Comparison of ENCODE assay signal across 1 cellular context in genomic region chr4:8247047-8247930, GRCh38.
A peak's percentile ranks its signal among the peaks of the same experiment; 100 is the strongest.
TF ChIP-seq lines count a peak whose summit lies in the region.

No MANE protein-coding gene starts in this region.

TF ChIP-seq in HepG2, 621 proteins besides CTCF, POLR2A, EP300 and RAD21 (continued from another document and continues in another):
- TF ChIP-seq, protein P1, sequence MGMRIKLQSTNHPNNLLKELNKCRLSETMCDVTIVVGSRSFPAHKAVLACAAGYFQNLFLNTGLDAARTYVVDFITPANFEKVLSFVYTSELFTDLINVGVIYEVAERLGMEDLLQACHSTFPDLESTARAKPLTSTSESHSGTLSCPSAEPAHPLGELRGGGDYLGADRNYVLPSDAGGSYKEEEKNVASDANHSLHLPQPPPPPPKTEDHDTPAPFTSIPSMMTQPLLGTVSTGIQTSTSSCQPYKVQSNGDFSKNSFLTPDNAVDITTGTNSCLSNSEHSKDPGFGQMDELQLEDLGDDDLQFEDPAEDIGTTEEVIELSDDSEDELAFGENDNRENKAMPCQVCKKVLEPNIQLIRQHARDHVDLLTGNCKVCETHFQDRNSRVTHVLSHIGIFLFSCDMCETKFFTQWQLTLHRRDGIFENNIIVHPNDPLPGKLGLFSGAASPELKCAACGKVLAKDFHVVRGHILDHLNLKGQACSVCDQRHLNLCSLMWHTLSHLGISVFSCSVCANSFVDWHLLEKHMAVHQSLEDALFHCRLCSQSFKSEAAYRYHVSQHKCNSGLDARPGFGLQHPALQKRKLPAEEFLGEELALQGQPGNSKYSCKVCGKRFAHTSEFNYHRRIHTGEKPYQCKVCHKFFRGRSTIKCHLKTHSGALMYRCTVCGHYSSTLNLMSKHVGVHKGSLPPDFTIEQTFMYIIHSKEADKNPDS (CRISPR knock-in tag; IDR thresholded peaks at IDR 0.05), result no peak
- TF ChIP-seq ZNF260 (CRISPR knock-in tag; IDR thresholded peaks at IDR 0.05; ENCODE audit: borderline replicate concordance, low read depth), result no peak
- no peak for TF ChIP-seq ZNF775 (CRISPR knock-in tag; IDR thresholded peaks at IDR 0.05; ENCODE audit: borderline replicate concordance)
- TF ChIP-seq GTF3A (CRISPR knock-in tag; conservative IDR thresholded peaks at IDR 0.05), result no peak
- no peak for TF ChIP-seq ZNF772 (CRISPR knock-in tag; IDR thresholded peaks at IDR 0.05)
- TF ChIP-seq PREB (CRISPR knock-in tag; IDR thresholded peaks at IDR 0.05), result no peak
- TF ChIP-seq, protein P2, sequence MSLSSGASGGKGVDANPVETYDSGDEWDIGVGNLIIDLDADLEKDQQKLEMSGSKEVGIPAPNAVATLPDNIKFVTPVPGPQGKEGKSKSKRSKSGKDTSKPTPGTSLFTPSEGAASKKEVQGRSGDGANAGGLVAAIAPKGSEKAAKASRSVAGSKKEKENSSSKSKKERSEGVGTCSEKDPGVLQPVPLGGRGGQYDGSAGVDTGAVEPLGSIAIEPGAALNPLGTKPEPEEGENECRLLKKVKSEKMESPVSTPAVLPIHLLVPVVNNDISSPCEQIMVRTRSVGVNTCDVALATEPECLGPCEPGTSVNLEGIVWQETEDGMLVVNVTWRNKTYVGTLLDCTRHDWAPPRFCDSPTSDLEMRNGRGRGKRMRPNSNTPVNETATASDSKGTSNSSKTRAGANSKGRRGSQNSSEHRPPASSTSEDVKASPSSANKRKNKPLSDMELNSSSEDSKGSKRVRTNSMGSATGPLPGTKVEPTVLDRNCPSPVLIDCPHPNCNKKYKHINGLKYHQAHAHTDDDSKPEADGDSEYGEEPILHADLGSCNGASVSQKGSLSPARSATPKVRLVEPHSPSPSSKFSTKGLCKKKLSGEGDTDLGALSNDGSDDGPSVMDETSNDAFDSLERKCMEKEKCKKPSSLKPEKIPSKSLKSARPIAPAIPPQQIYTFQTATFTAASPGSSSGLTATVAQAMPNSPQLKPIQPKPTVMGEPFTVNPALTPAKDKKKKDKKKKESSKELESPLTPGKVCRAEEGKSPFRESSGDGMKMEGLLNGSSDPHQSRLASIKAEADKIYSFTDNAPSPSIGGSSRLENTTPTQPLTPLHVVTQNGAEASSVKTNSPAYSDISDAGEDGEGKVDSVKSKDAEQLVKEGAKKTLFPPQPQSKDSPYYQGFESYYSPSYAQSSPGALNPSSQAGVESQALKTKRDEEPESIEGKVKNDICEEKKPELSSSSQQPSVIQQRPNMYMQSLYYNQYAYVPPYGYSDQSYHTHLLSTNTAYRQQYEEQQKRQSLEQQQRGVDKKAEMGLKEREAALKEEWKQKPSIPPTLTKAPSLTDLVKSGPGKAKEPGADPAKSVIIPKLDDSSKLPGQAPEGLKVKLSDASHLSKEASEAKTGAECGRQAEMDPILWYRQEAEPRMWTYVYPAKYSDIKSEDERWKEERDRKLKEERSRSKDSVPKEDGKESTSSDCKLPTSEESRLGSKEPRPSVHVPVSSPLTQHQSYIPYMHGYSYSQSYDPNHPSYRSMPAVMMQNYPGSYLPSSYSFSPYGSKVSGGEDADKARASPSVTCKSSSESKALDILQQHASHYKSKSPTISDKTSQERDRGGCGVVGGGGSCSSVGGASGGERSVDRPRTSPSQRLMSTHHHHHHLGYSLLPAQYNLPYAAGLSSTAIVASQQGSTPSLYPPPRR (CRISPR knock-in tag; IDR thresholded peaks at IDR 0.05; ENCODE audit: borderline replicate concordance), result no peak; the same call in 1 of the 2 replicates
- no peak for TF ChIP-seq ZNF615 (CRISPR knock-in tag; IDR thresholded peaks at IDR 0.05; ENCODE audit: borderline replicate concordance)
- TF ChIP-seq ZNF598 (CRISPR knock-in tag; IDR thresholded peaks at IDR 0.05; ENCODE audit: borderline replicate concordance), result no peak
- TF ChIP-seq KMT2B (CRISPR knock-in tag; IDR thresholded peaks at IDR 0.05), result no peak
- no peak for TF ChIP-seq PAF1 (CRISPR knock-in tag; IDR thresholded peaks at IDR 0.05)
- TF ChIP-seq CCAR2 (optimal IDR thresholded peaks at IDR 0.05; ENCODE audit: low read depth, low read length), result no peak
- TF ChIP-seq FOXP1 (IDR thresholded peaks at IDR 0.05), result no peak
- no peak for TF ChIP-seq FOXP1 (CRISPR knock-in tag; IDR thresholded peaks at IDR 0.05)
- no peak for TF ChIP-seq SMAD1 (CRISPR knock-in tag; IDR thresholded peaks at IDR 0.05; ENCODE audit: borderline replicate concordance, low read depth)
- no peak for TF ChIP-seq ZBTB8A (CRISPR knock-in tag; IDR thresholded peaks at IDR 0.05; ENCODE audit: borderline replicate concordance, low read depth)
- TF ChIP-seq MAF1 (CRISPR knock-in tag; IDR thresholded peaks at IDR 0.05; ENCODE audit: borderline replicate concordance), result no peak
- no peak for TF ChIP-seq HNF4G (IDR thresholded peaks at IDR 0.05; ENCODE audit: borderline replicate concordance, low read depth, low read length)
- no peak for TF ChIP-seq HNF4G (CRISPR knock-in tag; IDR thresholded peaks at IDR 0.05; ENCODE audit: borderline replicate concordance, low read depth)
- TF ChIP-seq GATA4 (IDR thresholded peaks at IDR 0.05; ENCODE audit: borderline replicate concordance, low read depth), result no peak
- no peak for TF ChIP-seq ZHX2 (IDR thresholded peaks at IDR 0.05; ENCODE audit: low read depth)
- TF ChIP-seq ZHX2 (CRISPR knock-in tag; IDR thresholded peaks at IDR 0.05; ENCODE audit: borderline replicate concordance), result no peak
- TF ChIP-seq, protein P3, sequence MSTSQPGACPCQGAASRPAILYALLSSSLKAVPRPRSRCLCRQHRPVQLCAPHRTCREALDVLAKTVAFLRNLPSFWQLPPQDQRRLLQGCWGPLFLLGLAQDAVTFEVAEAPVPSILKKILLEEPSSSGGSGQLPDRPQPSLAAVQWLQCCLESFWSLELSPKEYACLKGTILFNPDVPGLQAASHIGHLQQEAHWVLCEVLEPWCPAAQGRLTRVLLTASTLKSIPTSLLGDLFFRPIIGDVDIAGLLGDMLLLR (CRISPR knock-in tag; IDR thresholded peaks at IDR 0.05), result no peak
- no peak for TF ChIP-seq ZNF136 (CRISPR knock-in tag; IDR thresholded peaks at IDR 0.05; ENCODE audit: low read depth)
- no peak for TF ChIP-seq ZNF160 (CRISPR knock-in tag; IDR thresholded peaks at IDR 0.05)
- TF ChIP-seq, protein P4, sequence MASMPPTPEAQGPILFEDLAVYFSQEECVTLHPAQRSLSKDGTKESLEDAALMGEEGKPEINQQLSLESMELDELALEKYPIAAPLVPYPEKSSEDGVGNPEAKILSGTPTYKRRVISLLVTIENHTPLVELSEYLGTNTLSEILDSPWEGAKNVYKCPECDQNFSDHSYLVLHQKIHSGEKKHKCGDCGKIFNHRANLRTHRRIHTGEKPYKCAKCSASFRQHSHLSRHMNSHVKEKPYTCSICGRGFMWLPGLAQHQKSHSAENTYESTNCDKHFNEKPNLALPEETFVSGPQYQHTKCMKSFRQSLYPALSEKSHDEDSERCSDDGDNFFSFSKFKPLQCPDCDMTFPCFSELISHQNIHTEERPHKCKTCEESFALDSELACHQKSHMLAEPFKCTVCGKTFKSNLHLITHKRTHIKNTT (CRISPR knock-in tag; IDR thresholded peaks at IDR 0.05), result no peak
- no peak for TF ChIP-seq AHR (CRISPR knock-in tag; IDR thresholded peaks at IDR 0.05)
- TF ChIP-seq, protein P5, sequence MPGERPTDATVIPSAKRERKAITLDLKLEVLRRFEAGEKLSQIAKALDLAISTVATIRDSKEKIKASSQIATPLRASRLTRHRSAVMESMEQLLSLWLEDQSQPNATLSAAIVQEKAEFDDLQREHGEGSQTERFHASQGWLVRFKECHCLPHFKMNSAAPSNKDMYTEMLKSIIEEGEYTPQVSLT (CRISPR knock-in tag; IDR thresholded peaks at IDR 0.05; ENCODE audit: borderline replicate concordance, low read depth), result no peak
- TF ChIP-seq, protein P6, sequence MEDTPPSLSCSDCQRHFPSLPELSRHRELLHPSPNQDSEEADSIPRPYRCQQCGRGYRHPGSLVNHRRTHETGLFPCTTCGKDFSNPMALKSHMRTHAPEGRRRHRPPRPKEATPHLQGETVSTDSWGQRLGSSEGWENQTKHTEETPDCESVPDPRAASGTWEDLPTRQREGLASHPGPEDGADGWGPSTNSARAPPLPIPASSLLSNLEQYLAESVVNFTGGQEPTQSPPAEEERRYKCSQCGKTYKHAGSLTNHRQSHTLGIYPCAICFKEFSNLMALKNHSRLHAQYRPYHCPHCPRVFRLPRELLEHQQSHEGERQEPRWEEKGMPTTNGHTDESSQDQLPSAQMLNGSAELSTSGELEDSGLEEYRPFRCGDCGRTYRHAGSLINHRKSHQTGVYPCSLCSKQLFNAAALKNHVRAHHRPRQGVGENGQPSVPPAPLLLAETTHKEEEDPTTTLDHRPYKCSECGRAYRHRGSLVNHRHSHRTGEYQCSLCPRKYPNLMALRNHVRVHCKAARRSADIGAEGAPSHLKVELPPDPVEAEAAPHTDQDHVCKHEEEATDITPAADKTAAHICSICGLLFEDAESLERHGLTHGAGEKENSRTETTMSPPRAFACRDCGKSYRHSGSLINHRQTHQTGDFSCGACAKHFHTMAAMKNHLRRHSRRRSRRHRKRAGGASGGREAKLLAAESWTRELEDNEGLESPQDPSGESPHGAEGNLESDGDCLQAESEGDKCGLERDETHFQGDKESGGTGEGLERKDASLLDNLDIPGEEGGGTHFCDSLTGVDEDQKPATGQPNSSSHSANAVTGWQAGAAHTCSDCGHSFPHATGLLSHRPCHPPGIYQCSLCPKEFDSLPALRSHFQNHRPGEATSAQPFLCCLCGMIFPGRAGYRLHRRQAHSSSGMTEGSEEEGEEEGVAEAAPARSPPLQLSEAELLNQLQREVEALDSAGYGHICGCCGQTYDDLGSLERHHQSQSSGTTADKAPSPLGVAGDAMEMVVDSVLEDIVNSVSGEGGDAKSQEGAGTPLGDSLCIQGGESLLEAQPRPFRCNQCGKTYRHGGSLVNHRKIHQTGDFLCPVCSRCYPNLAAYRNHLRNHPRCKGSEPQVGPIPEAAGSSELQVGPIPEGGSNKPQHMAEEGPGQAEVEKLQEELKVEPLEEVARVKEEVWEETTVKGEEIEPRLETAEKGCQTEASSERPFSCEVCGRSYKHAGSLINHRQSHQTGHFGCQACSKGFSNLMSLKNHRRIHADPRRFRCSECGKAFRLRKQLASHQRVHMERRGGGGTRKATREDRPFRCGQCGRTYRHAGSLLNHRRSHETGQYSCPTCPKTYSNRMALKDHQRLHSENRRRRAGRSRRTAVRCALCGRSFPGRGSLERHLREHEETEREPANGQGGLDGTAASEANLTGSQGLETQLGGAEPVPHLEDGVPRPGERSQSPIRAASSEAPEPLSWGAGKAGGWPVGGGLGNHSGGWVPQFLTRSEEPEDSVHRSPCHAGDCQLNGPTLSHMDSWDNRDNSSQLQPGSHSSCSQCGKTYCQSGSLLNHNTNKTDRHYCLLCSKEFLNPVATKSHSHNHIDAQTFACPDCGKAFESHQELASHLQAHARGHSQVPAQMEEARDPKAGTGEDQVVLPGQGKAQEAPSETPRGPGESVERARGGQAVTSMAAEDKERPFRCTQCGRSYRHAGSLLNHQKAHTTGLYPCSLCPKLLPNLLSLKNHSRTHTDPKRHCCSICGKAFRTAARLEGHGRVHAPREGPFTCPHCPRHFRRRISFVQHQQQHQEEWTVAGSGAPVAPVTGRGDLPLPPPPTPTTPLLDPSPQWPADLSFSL (CRISPR knock-in tag; IDR thresholded peaks at IDR 0.05), result no peak
- TF ChIP-seq ZNF75D (CRISPR knock-in tag; IDR thresholded peaks at IDR 0.05; ENCODE audit: borderline replicate concordance), result no peak
- TF ChIP-seq ZBTB25 (CRISPR knock-in tag; IDR thresholded peaks at IDR 0.05), result no peak
- TF ChIP-seq ZSCAN22 (CRISPR knock-in tag; IDR thresholded peaks at IDR 0.05), result peak; percentile 69; the same call in 1 of the 2 replicates
- TF ChIP-seq ZNF781 (CRISPR knock-in tag; IDR thresholded peaks at IDR 0.05; ENCODE audit: borderline replicate concordance, not compliant biosample characterization), result no peak
- no peak for TF ChIP-seq LCORL (IDR thresholded peaks at IDR 0.05)
- TF ChIP-seq LCORL (CRISPR knock-in tag; IDR thresholded peaks at IDR 0.05), result peak; percentile 91
